ENCODE assay signal across 15 cellular contexts in the genomic region with DNA sequence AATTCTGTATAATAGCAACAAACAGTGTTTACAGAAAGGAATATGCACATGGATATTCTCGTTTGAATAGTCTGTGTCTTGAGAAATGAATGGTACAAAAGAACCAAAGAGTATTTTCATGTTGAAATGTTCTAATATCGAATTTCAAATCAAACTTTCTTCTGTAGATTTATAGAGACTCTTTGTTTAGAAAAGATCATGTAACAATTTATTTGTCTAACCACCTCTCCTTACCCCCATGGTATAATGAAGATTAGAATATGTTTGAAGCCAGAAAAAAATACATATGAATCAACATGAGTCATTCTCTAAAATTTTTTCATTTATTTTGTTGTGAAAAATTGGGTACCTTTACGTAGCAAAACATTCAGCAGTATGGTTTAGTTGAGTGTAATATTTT.
DNase-seq lines count a peak whose midpoint lies in the region; ATAC-seq, FAIRE-seq and TF ChIP-seq lines count a peak whose summit lies in the region.
"Had no signal": no experiment of that assay in that cellular context is flagged by ENCODE, and none has a peak within 500 bp of the region (broad histone marks: within the 10 kb centered on the region; RNA-seq: fewer than 3 reads in every experiment).

No MANE protein-coding gene starts in this region.

- no peaks in the 10 kb centered on the region for H3K9me3 Mint-ChIP-seq in MCF 10A (ENCODE audit: unreplicated experiment)

- no peak overlapping the region for H3K4me3 Mint-ChIP-seq in MCF 10A (ENCODE audit: unreplicated experiment)
- H3K4me3 Mint-ChIP-seq: B cell; CD8-positive, alpha-beta T cell had no signal

- no peaks in the 10 kb centered on the region for H3K9me3 ChIP-seq in breast epithelium
- H3K9me3 ChIP-seq in aorta (ENCODE audit: control insufficient read depth, low read length): no peaks in the 10 kb centered on the region
- H3K9me3 ChIP-seq: BLaER1 treated with 17β-estradiol and CSF1 and Interleukin-3, amounts not matched to agents 10 nM and 100 nM; HAP-1 had no signal

- no peak for FAIRE-seq in D721Med (lab: Jason Lieb, UNC)
- FAIRE-seq: GM12878, HepG2 had no signal

- no peaks in the 10 kb centered on the region for H3K4me1 ChIP-seq in breast epithelium
- H3K4me1 ChIP-seq in aorta (ENCODE audit: control insufficient read depth in 1 of 2, insufficient read depth in 2 of 2, low read length in 2 of 2): no peaks in the 10 kb centered on the region
- H3K4me1 ChIP-seq: BLaER1 treated with 17β-estradiol and CSF1 and Interleukin-3, amounts not matched to agents 10 nM and 100 nM had no signal

- CTCF ChIA-PET in MCF 10A (lab: Yijun Ruan, JAX): no interaction called here

- intact Hi-C loops in MCF 10A (cut with micrococcal nuclease) (no loop called here), breast epithelium (cut with DNase I; ENCODE audit: low total_unique reads) (no loop called here), aorta (cut with DNase I) (no loop called here)

- H3K36me3 Mint-ChIP-seq in MCF 10A (ENCODE audit: insufficient read depth, unreplicated experiment): no peaks in the 10 kb centered on the region
- H3K36me3 Mint-ChIP-seq: CD8-positive, alpha-beta T cell had no signal

- 90 to 91% methylated on average over 3 of the region's 3 CpGs for WGBS in aorta, 2 donors

- H3K27ac Mint-ChIP-seq in MCF 10A (ENCODE audit: low read depth, unreplicated experiment): no peak overlapping the region
- H3K27ac Mint-ChIP-seq: B cell; CD8-positive, alpha-beta T cell had no signal

- TF ChIP-seq CTCF in MCF 10A (IDR thresholded peaks at IDR 0.05; ENCODE audit: unreplicated experiment) (no peak), breast epithelium (IDR thresholded peaks at IDR 0.05) (no peak), LNCaP clone FGC (IDR thresholded peaks at IDR 0.05; ENCODE audit: control insufficient read depth, extremely low read depth, insufficient read depth) (no peak), D721Med (IDR thresholded peaks at IDR 0.05; ENCODE audit: insufficient read depth, missing control alignments) (no peak)

- no TSS peak for BruUV-seq in MCF 10A (replicated peaks; lab: Mats Ljungman, UMichigan)

- H3K27me3 ChIP-seq in breast epithelium (no peaks in the 10 kb centered on the region), aorta (ENCODE audit: control insufficient read depth in 1 of 2, insufficient read depth in 2 of 2, low read length in 1 of 2) (no peaks in the 10 kb centered on the region)
- H3K27me3 ChIP-seq: BLaER1 treated with 17β-estradiol and CSF1 and Interleukin-3, amounts not matched to agents 10 nM and 100 nM had no signal

- no peak for ATAC-seq in aorta (ENCODE audit: low FRiP score)
- ATAC-seq: CD8-positive, alpha-beta T cell; GM12878; HepG2 had no signal

- no peak for TF ChIP-seq POLR2A in breast epithelium (IDR thresholded peaks at IDR 0.05)

- POLR2A ChIA-PET in MCF 10A (lab: Yijun Ruan, JAX): no interaction called here

- H3K36me3 ChIP-seq in breast epithelium (no peaks in the 10 kb centered on the region), aorta (ENCODE audit: control insufficient read depth in 1 of 2, insufficient read depth in 2 of 2, low read length in 1 of 2) (no peaks in the 10 kb centered on the region)
- H3K36me3 ChIP-seq: BLaER1 treated with 17β-estradiol and CSF1 and Interleukin-3, amounts not matched to agents 10 nM and 100 nM; HAP-1 had no signal

- H3K27ac ChIP-seq in breast epithelium: no peak overlapping the region
- no peak overlapping the region for H3K27ac ChIP-seq in aorta (ENCODE audit: low read depth in 1 of 2, low read length in 2 of 2)
- H3K27ac ChIP-seq: BLaER1 treated with 17β-estradiol and CSF1 and Interleukin-3, amounts not matched to agents 10 nM and 100 nM had no signal

- no peak overlapping the region for H3K4me3 ChIP-seq in breast epithelium
- no peak overlapping the region for H3K4me3 ChIP-seq in LNCaP clone FGC (ENCODE audit: low read depth, low read length)
- no peak overlapping the region for H3K4me3 ChIP-seq in aorta (ENCODE audit: low read length in 2 of 2)
- H3K4me3 ChIP-seq: BLaER1 treated with 17β-estradiol and CSF1 and Interleukin-3, amounts not matched to agents 10 nM and 100 nM; GM12878; HAP-1 had no signal

- H3K4me1 Mint-ChIP-seq in MCF 10A (ENCODE audit: insufficient read depth, unreplicated experiment): no peaks in the 10 kb centered on the region
- H3K4me1 Mint-ChIP-seq: B cell had no signal

- no peaks in the 10 kb centered on the region for H3K27me3 Mint-ChIP-seq in MCF 10A (ENCODE audit: insufficient read depth, unreplicated experiment)
- H3K27me3 Mint-ChIP-seq: B cell had no signal

- DNase-seq in MCF 10A (ENCODE audit: unreplicated experiment) (peak; percentile 44), breast epithelium (ENCODE audit: low spot score in 2 of 2) (no peak), LNCaP clone FGC (ENCODE audit: low read depth) (peak; percentile 14), fibroblast of gingiva (ENCODE audit: low read depth) (peak; percentile 24), activated gamma-delta T cell (lab: John Stamatoyannopoulos, UW) (no peak), aorta (no peak), D721Med (ENCODE audit: insufficient read length, low spot score) (no peak)
- DNase-seq: CD8-positive, alpha-beta T cell; DND-41; EL had no signal

Comparison
In these comparisons a context has a peak if more than half of its experiments do, and no peak if none do; other contexts are left out.
1. DNase-seq: peak in MCF 10A (single experiment), LNCaP clone FGC (single experiment) and fibroblast of gingiva (single experiment); none in breast epithelium (0 of 2), activated gamma-delta T cell (single experiment), aorta (0 of 2) and D721Med (single experiment).